25 cellular contexts compared by ENCODE assay signal in the genomic region with DNA sequence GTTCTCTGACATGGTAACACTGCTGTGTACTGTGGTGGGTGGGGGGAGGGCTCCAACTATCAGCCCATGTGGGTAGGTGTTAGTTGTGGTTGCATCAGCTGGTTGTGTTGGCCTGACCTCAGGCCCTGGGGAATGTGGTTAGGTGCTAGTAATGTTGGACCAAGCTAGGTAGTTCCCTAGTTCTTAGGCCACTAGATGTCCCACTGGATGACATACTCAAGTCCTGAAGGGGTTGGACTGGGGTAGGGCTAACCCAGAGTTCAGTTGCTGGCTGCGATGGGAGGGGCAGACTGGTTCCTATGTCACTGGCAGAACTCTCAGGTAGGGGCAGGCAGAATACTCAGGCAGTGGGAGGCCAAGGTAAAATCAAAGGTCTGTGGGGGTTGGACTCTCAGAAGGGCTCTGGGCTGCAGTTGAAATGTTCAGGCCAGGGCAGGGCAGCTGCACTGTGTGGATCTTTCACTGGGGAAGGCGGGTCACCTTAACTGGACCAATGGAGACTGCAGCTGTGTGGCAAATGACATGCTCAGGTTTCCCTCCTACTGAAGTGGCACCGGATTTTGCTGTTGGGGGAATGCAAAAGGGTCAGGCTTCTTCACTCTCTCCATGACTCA.
"Had no signal": no experiment of that assay in that cellular context is flagged by ENCODE, and none has a peak within 500 bp of the region (broad histone marks: within the 10 kb centered on the region; RNA-seq: fewer than 3 reads in every experiment).

No MANE protein-coding gene starts in this region.

- DNase-seq: activated B cell treated with CpG ODN at 0.5 μM for 24 hours; activated CD4-positive, alpha-beta T cell treated with anti-CD3 and anti-CD28 coated beads for 1 hour; activated CD4-positive, alpha-beta T cell treated with anti-CD3 and anti-CD28 coated beads, Interleukin-2, amount 10 ng/mL, durations not matched to agents 24 days and 14 days; activated CD4-positive, alpha-beta T cell treated with anti-CD3 and anti-CD28 coated beads, Interleukin-2, amount 50 U/mL, for 48 hours; activated CD8-positive, alpha-beta memory T cell treated with anti-CD3 and anti-CD28 coated beads, Interleukin-2, amount 10 ng/mL, durations not matched to agents 7 days and 5 days; activated effector memory CD4-positive, alpha-beta T cell treated with anti-CD3 and anti-CD28 coated beads, Interleukin-2, amount 50 U/mL, for 16 hours; activated naive CD4-positive, alpha-beta T cell treated with Interleukin-2 at 50 U/mL for 16 hours; activated naive CD8-positive, alpha-beta T cell treated with anti-CD3 and anti-CD28 coated beads, Interleukin-2, amount 50 U/mL, for 24 hours; activated T-cell treated with anti-CD3 and anti-CD28 coated beads, Interleukin-2, amount 50 U/mL, for 4 hours; amniotic stem cell; brain microvascular endothelial cell; Karpas-422; MM.1S; NCI-H1105 treated with DMSO at 0.1 percent for 48 hours; NCI-H1436 treated with DMSO at 0.1 percent for 48 hours; NCI-H187 treated with DMSO at 0.1 percent for 48 hours; NCI-H2081 treated with DMSO at 0.1 percent for 48 hours; NCI-H446; NCI-H524; PC-9; SIG-M5; T-helper 17 cell; T-helper 9 cell had no signal

- H3K4me2 ChIP-seq: PC-9 had no signal

- H3K36me3 ChIP-seq: brain microvascular endothelial cell had no signal

- H3K36me3 Mint-ChIP-seq: activated CD8-positive, alpha-beta memory T cell treated with anti-CD3 and anti-CD28 coated beads, Interleukin-2, amount 10 ng/mL, durations not matched to agents 7 days and 5 days had no signal

- H3K4me3 ChIP-seq: K562, PC-9 had no signal

- H3K4me1 Mint-ChIP-seq: activated B cell treated with CpG ODN at 0.5 μM for 24 hours; activated CD4-positive, alpha-beta T cell treated with anti-CD3 and anti-CD28 coated beads, Interleukin-2, amount 10 ng/mL, durations not matched to agents 24 days and 14 days; activated CD8-positive, alpha-beta memory T cell treated with anti-CD3 and anti-CD28 coated beads, Interleukin-2, amount 10 ng/mL, durations not matched to agents 7 days and 5 days; activated naive CD8-positive, alpha-beta T cell treated with anti-CD3 and anti-CD28 coated beads, Interleukin-2, amount 50 U/mL, for 24 hours; T-helper 17 cell had no signal

- H2AFZ ChIP-seq: PC-9 had no signal

- ATAC-seq: activated CD8-positive, alpha-beta memory T cell treated with anti-CD3 and anti-CD28 coated beads, Interleukin-2, amount 10 ng/mL, durations not matched to agents 7 days and 5 days; activated naive CD4-positive, alpha-beta T cell treated with anti-CD3 and anti-CD28 coated beads, Interleukin-2, amount 50 U/mL, for 72 hours; activated naive CD8-positive, alpha-beta T cell treated with anti-CD3 and anti-CD28 coated beads, Interleukin-2, amount 50 U/mL, for 24 hours; activated T-cell treated with anti-CD3 and anti-CD28 coated beads, Interleukin-2, amount 50 U/mL, for 4 hours; K562; T-helper 17 cell had no signal

- H3K27ac ChIP-seq: brain microvascular endothelial cell, PC-9 had no signal

- H3K27me3 Mint-ChIP-seq: activated B cell treated with CpG ODN at 0.5 μM for 24 hours; activated CD4-positive, alpha-beta T cell treated with anti-CD3 and anti-CD28 coated beads, Interleukin-2, amount 10 ng/mL, durations not matched to agents 24 days and 14 days; activated CD8-positive, alpha-beta memory T cell treated with anti-CD3 and anti-CD28 coated beads, Interleukin-2, amount 10 ng/mL, durations not matched to agents 7 days and 5 days; activated naive CD8-positive, alpha-beta T cell treated with anti-CD3 and anti-CD28 coated beads, Interleukin-2, amount 50 U/mL, for 24 hours; T-helper 17 cell had no signal

- H3K4me3 Mint-ChIP-seq: activated B cell treated with CpG ODN at 0.5 μM for 24 hours; activated CD4-positive, alpha-beta T cell treated with anti-CD3 and anti-CD28 coated beads, Interleukin-2, amount 10 ng/mL, durations not matched to agents 24 days and 14 days; activated CD8-positive, alpha-beta memory T cell treated with anti-CD3 and anti-CD28 coated beads, Interleukin-2, amount 10 ng/mL, durations not matched to agents 7 days and 5 days; activated naive CD8-positive, alpha-beta T cell treated with anti-CD3 and anti-CD28 coated beads, Interleukin-2, amount 50 U/mL, for 24 hours; activated T-cell treated with anti-CD3 and anti-CD28 coated beads, Interleukin-2, amount 50 U/mL, for 4 hours; T-helper 17 cell had no signal

- H3K27ac Mint-ChIP-seq: activated B cell treated with CpG ODN at 0.5 μM for 24 hours; activated CD4-positive, alpha-beta T cell treated with anti-CD3 and anti-CD28 coated beads, Interleukin-2, amount 10 ng/mL, durations not matched to agents 24 days and 14 days; activated CD8-positive, alpha-beta memory T cell treated with anti-CD3 and anti-CD28 coated beads, Interleukin-2, amount 10 ng/mL, durations not matched to agents 7 days and 5 days; activated naive CD4-positive, alpha-beta T cell treated with anti-CD3 and anti-CD28 coated beads, Interleukin-2, amount 50 U/mL, for 72 hours; activated naive CD8-positive, alpha-beta T cell treated with anti-CD3 and anti-CD28 coated beads, Interleukin-2, amount 50 U/mL, for 24 hours; T-helper 17 cell had no signal

- H3K27me3 ChIP-seq: brain microvascular endothelial cell had no signal
